ENCODE assay signal across 1 cellular context in genomic region chr1:36320767-36321118, GRCh38.
TF ChIP-seq lines count a peak whose summit lies in the region.

No MANE protein-coding gene starts in this region.

TF ChIP-seq in SK-N-SH, 30 proteins besides CTCF, POLR2A, EP300 and RAD21 (continued from another document):
- TF ChIP-seq ZBTB33 (IDR thresholded peaks at IDR 0.05; ENCODE audit: borderline replicate concordance, low read depth) (no peak), RCOR1 (IDR thresholded peaks at IDR 0.05; ENCODE audit: low read length) (no peak), PBX3 (IDR thresholded peaks at IDR 0.05) (no peak), POLR2AphosphoS5 (IDR thresholded peaks at IDR 0.05; ENCODE audit: low read depth, low read length) (no peak)
